Comparison of ENCODE assay signal across 11 cellular contexts in genomic region chr11:26994579-26995210, GRCh38. TPM values are rescaled to one million over a fixed set of nuclear protein-coding genes. Genes with fewer than 3 reads are reported as not detected.
DNase-seq lines count a peak whose midpoint lies in the region; FAIRE-seq and TF ChIP-seq lines count a peak whose summit lies in the region.
"Had no signal": no experiment of that assay in that cellular context is flagged by ENCODE, and none has a peak within 500 bp of the region (broad histone marks: within the 10 kb centered on the region; RNA-seq: fewer than 3 reads in every experiment).

No MANE protein-coding gene starts in this region.

- H3K4me3 ChIP-seq in MG63 (peak overlapping the region; percentile 41), liver (ENCODE audit: low read depth in 1 of 3, low read length in 3 of 3) (peak overlapping the region; percentile 57 to 81 (median 59)), stomach smooth muscle (ENCODE audit: low read length in 2 of 2) (peak overlapping the region; percentile 94 to 98)

- H3K4me1 Mint-ChIP-seq in endothelial cell (ENCODE audit: unreplicated experiment), result no peaks in the 10 kb centered on the region

- no peak for TF ChIP-seq POLR2A in GM12891 (IDR thresholded peaks at IDR 0.05; ENCODE audit: low read depth, low read length)

- TF ChIP-seq RAD21 in liver (IDR thresholded peaks at IDR 0.05), result peak; percentile 6 to 61

- no peaks in the 10 kb centered on the region for H3K36me3 ChIP-seq in MG63
- H3K36me3 ChIP-seq in liver (ENCODE audit: control insufficient read depth in 4 of 4, insufficient read depth in 3 of 4, low read depth in 1 of 4, low read length in 3 of 4), result no peaks in the 10 kb centered on the region
- H3K36me3 ChIP-seq in stomach smooth muscle (ENCODE audit: control insufficient read depth in 2 of 2, insufficient read depth in 2 of 2, low read length in 2 of 2), result no peaks in the 10 kb centered on the region

- no peak overlapping the region for H3K9ac ChIP-seq in liver (ENCODE audit: low read depth in 1 of 2, low read length in 2 of 2)
- H3K9ac ChIP-seq in stomach smooth muscle (ENCODE audit: low read length in 2 of 2), result peak overlapping the region; percentile 79 to 81

- no peaks in the 10 kb centered on the region for H3K36me3 Mint-ChIP-seq in endothelial cell (ENCODE audit: low read depth, unreplicated experiment)

- TF ChIP-seq CTCF in endothelial cell (IDR thresholded peaks at IDR 0.05; ENCODE audit: unreplicated experiment) (no peak), liver (IDR thresholded peaks at IDR 0.05; ENCODE audit: low read depth, low read length, missing input control) (peak; percentile 3)

- H3K9me3 Mint-ChIP-seq in endothelial cell (ENCODE audit: unreplicated experiment), result no peaks in the 10 kb centered on the region

- H3K9me3 ChIP-seq in MG63 (no peaks in the 10 kb centered on the region), liver (ENCODE audit: control insufficient read depth in 4 of 4, low read length in 3 of 4) (no peaks in the 10 kb centered on the region), stomach smooth muscle (ENCODE audit: control insufficient read depth in 2 of 2, low read length in 2 of 2) (no peaks in the 10 kb centered on the region)

- H3K4me1 ChIP-seq in liver (ENCODE audit: control insufficient read depth in 4 of 4, insufficient read depth in 4 of 4, low read length in 3 of 4), result peaks cover 0 to 20% (median 7%) of the 10 kb centered on the region in 4 donors
- H3K4me1 ChIP-seq in stomach smooth muscle (ENCODE audit: control insufficient read depth, insufficient read depth, low read length), result no peaks in the 10 kb centered on the region

- no peaks in the 10 kb centered on the region for H3K27me3 ChIP-seq in MG63
- no peaks in the 10 kb centered on the region for H3K27me3 ChIP-seq in liver (ENCODE audit: control insufficient read depth in 4 of 4, insufficient read depth in 4 of 4, low read length in 3 of 4)
- H3K27me3 ChIP-seq in stomach smooth muscle (ENCODE audit: control insufficient read depth in 1 of 2, insufficient read depth in 2 of 2, low read length in 2 of 2), result no peaks in the 10 kb centered on the region

- no peak overlapping the region for H3K27ac Mint-ChIP-seq in endothelial cell (ENCODE audit: unreplicated experiment)

- no peak for DNase-seq in MG63
- DNase-seq in endothelial cell (ENCODE audit: low spot score), result no peak
- no peak for DNase-seq in hepatic stellate cell (ENCODE audit: low spot score)
- DNase-seq in stimulated activated CD8-positive, alpha-beta memory T cell treated with anti-CD3 and anti-CD28 coated beads, Interleukin-4, amount 100 ng/mL, for 48 hours, result no peak
- no peak for DNase-seq in GM12891 (ENCODE audit: insufficient read length, low spot score)
- DNase-seq in activated T-cell treated with anti-CD3 and anti-CD28 coated beads for 4 hours, result no peak
- DNase-seq: activated gamma-delta T cell, T1000 had no signal

- no peak for FAIRE-seq in GM12891 (lab: Jason Lieb, UNC)
- FAIRE-seq: G401.6 had no signal

- H3K27ac ChIP-seq in liver (ENCODE audit: low read depth in 1 of 2, low read length in 2 of 2) (no peak overlapping the region), stomach smooth muscle (ENCODE audit: low read length) (peak overlapping the region; percentile 81)

- WGBS in liver, result 40% methylated on average over 23 of the region's 23 CpGs

- peak overlapping the region; percentile 64 for H3K4me3 Mint-ChIP-seq in endothelial cell (ENCODE audit: unreplicated experiment)

- no peaks in the 10 kb centered on the region for H3K27me3 Mint-ChIP-seq in endothelial cell (ENCODE audit: unreplicated experiment)

TF ChIP-seq in liver, 16 proteins besides CTCF, POLR2A, EP300 and RAD21:
- TF ChIP-seq MAX (IDR thresholded peaks at IDR 0.05) (no peak), NR2F2 (IDR thresholded peaks at IDR 0.05) (no peak), RXRA (IDR thresholded peaks at IDR 0.05) (peak; percentile 55 to 81)

TF ChIP-seq in GM12891, 5 proteins besides CTCF, POLR2A, EP300 and RAD21:
- TF ChIP-seq POLR2AphosphoS5 (IDR thresholded peaks at IDR 0.05; ENCODE audit: low read depth, low read length) (no peak), SPI1 (IDR thresholded peaks at IDR 0.05; ENCODE audit: low read depth, low read length) (no peak), PAX5 (IDR thresholded peaks at IDR 0.05; ENCODE audit: insufficient read depth, low read length, severe bottlenecking) (no peak), POU2F2 (IDR thresholded peaks at IDR 0.05; ENCODE audit: low read depth, low read length) (no peak), TAF1 (IDR thresholded peaks at IDR 0.05; ENCODE audit: low read depth, low read length) (no peak)

RNA-seq across cellular contexts. Expression of gene FIBIN, which starts 0.8 kb away (rescaled TPM):
- total RNA-seq in MG63 (2014; rRNA removed; shearing (Covaris generic); ENCODE audit: low replicate concordance), result 2.3 and 3.4 TPM in 2 replicates
- total RNA-seq in endothelial cell (ENCODE audit: unreplicated experiment) (not detected), liver (1 to 10 TPM; 2.3 to 3.7 TPM)
- polyA plus RNA-seq in liver, result 1 to 10 TPM; 1.6 to 2.0 TPM
- polyA plus RNA-seq in GM12891 (2012; ENCODE audit: low read depth, missing spikeins), result not detected

RNA-seq across cellular contexts. Expression of gene BBOX1, which starts 45.9 kb away (rescaled TPM):
- not detected in 2 replicates for total RNA-seq in MG63 (2014; rRNA removed; shearing (Covaris generic); ENCODE audit: low replicate concordance)
- total RNA-seq in endothelial cell (ENCODE audit: unreplicated experiment), result not detected
- 1 to 10 TPM; 8.1 to 9.9 TPM for total RNA-seq in liver
- polyA plus RNA-seq in liver, result 10 to 100 TPM in 1 of 2 donors, 1 to 10 TPM in 1; 2.8 to 18.4 TPM
- polyA plus RNA-seq in GM12891 (2012; ENCODE audit: low read depth, missing spikeins), result not detected

Comparison
In these comparisons a context has a peak if more than half of its experiments do, and no peak if none do; other contexts are left out.
1. H3K4me3 ChIP-seq: peak in every context shown above with its lines; median percentile 96 in stomach smooth muscle; 59 in liver; 41 in MG63.
2. H3K9ac ChIP-seq: peak in stomach smooth muscle (2 of 2); none in liver (0 of 2).